19 cellular contexts compared by ENCODE assay signal in the genomic region with DNA sequence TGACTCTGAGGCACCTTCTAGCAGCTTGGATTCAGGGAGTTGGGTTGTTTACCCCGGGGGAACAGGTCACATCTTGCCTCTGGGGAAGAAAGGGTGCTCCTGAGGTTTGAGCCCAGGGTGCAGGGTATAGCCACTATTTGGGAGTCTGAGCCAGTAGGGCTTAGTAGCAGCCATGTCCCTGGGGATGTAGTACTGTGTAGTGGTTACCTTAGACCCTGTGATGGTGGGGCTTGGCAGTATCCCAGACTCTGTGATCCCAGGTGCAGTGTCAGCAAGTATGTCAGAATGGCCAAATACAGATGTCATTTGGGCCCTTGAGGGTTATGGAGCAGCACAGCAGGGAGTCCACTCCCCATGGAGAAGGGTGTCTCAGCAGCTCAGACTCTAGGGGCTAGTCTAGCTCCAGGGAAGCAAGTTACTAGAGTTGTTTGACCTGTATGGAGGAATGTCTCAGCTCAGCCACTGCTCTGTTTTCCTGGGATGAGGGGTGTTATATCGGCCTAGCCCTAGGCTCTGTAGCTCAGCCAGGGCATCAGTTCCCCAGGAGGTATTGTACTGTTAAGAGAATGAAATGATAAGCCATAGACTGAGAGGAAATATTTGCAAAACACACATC.
"Had no signal": no experiment of that assay in that cellular context is flagged by ENCODE, and none has a peak within 500 bp of the region (broad histone marks: within the 10 kb centered on the region; RNA-seq: fewer than 3 reads in every experiment).

No MANE protein-coding gene starts in this region.

- H3K4me3 Mint-ChIP-seq: activated naive CD4-positive, alpha-beta T cell treated with anti-CD3 and anti-CD28 coated beads, Interleukin-2, amount 10 ng/mL, durations not matched to agents 7 days and 5 days; activated T-cell treated with anti-CD3 and anti-CD28 coated beads, Interleukin-2, amount 50 U/mL, for 4 hours; naive thymus-derived CD8-positive, alpha-beta T cell had no signal

- H3K36me3 ChIP-seq: prostate gland, thyroid gland had no signal

- H3K9me3 ChIP-seq: prostate gland, thyroid gland had no signal

- H3K4me1 Mint-ChIP-seq: activated naive CD4-positive, alpha-beta T cell treated with anti-CD3 and anti-CD28 coated beads, Interleukin-2, amount 10 ng/mL, durations not matched to agents 7 days and 5 days had no signal

- H3K27me3 ChIP-seq: body of pancreas, heart right ventricle, left lung, right atrium auricular region, spleen, thyroid gland had no signal

- H3K27ac Mint-ChIP-seq: activated naive CD4-positive, alpha-beta T cell treated with anti-CD3 and anti-CD28 coated beads, Interleukin-2, amount 10 ng/mL, durations not matched to agents 7 days and 5 days had no signal

- ATAC-seq: activated T-cell treated with anti-CD3 and anti-CD28 coated beads, Interleukin-2, amount 50 U/mL, for 4 hours; body of pancreas; left lung; naive thymus-derived CD8-positive, alpha-beta T cell; stimulated activated naive CD8-positive, alpha-beta T cell treated with anti-CD3 and anti-CD28 coated beads, Interleukin-15, Interleukin-2, amounts not matched to agents 100 U/mL and 50 U/mL, for 24 hours had no signal

- DNase-seq: activated CD4-positive, alpha-beta T cell treated with anti-CD3 and anti-CD28 coated beads for 4 hours; activated CD4-positive, alpha-beta T cell treated with anti-CD3 and anti-CD28 coated beads, Interleukin-2, amount 50 U/mL, for 48 hours; activated CD4-positive, CD25-positive, alpha-beta regulatory T cell; activated CD8-positive, alpha-beta memory T cell treated with anti-CD3 and anti-CD28 coated beads, Interleukin-2, amount 50 U/mL, for 48 hours; activated naive CD4-positive, alpha-beta T cell treated with anti-CD3 and anti-CD28 coated beads, Interleukin-2, amount 10 ng/mL, durations not matched to agents 7 days and 5 days; activated T-cell treated with anti-CD3 and anti-CD28 coated beads, Interleukin-2, amount 50 U/mL, for 4 hours; anterior cingulate cortex; body of pancreas; heart right ventricle; kidney glomerular epithelial cell; left lung; naive thymus-derived CD8-positive, alpha-beta T cell; spleen; stimulated activated CD4-positive, alpha-beta T cell treated with anti-CD3 and anti-CD28 coated beads, Interleukin-4, amount 100 ng/mL, for 1 hour; stimulated activated naive CD8-positive, alpha-beta T cell treated with anti-CD3 and anti-CD28 coated beads, Interleukin-15, Interleukin-2, amounts not matched to agents 100 U/mL and 50 U/mL, for 24 hours; thyroid gland had no signal

- H3K27ac ChIP-seq: body of pancreas, heart right ventricle, left lung, prostate gland, right atrium auricular region, spleen, thyroid gland had no signal

- H3K4me3 ChIP-seq: body of pancreas, heart right ventricle, left lung, lung, prostate gland, right atrium auricular region, spleen, thyroid gland had no signal

- H3K27me3 Mint-ChIP-seq: activated naive CD4-positive, alpha-beta T cell treated with anti-CD3 and anti-CD28 coated beads, Interleukin-2, amount 10 ng/mL, durations not matched to agents 7 days and 5 days; naive thymus-derived CD8-positive, alpha-beta T cell had no signal

- H3K4me1 ChIP-seq: body of pancreas, left lung, prostate gland, right atrium auricular region, thyroid gland had no signal
